Comparison of ENCODE assay signal across 9 cellular contexts in genomic region chr3:195003006-195003892, GRCh38.
DNase-seq lines count a peak whose midpoint lies in the region; ATAC-seq and TF ChIP-seq lines count a peak whose summit lies in the region.
"Had no signal": no experiment of that assay in that cellular context is flagged by ENCODE, and none has a peak within 500 bp of the region (broad histone marks: within the 10 kb centered on the region; RNA-seq: fewer than 3 reads in every experiment).

No MANE protein-coding gene starts in this region.

- no peak for TF ChIP-seq POLR2A in uterus (IDR thresholded peaks at IDR 0.05)

- H3K27ac Mint-ChIP-seq in activated CD4-positive, alpha-beta memory T cell treated with anti-CD3 and anti-CD28 coated beads, Interleukin-2, amount 10 ng/mL, durations not matched to agents 7 days and 5 days, result no peak overlapping the region
- H3K27ac Mint-ChIP-seq in activated CD4-positive, alpha-beta memory T cell treated with anti-CD3 and anti-CD28 coated beads for 36 hours, result no peak overlapping the region
- no peak overlapping the region for H3K27ac Mint-ChIP-seq in activated CD8-positive, alpha-beta T cell treated with anti-CD3 and anti-CD28 coated beads, Interleukin-2, amount 10 ng/mL, durations not matched to agents 7 days and 5 days

- POLR2A ChIA-PET in activated CD4-positive, alpha-beta memory T cell treated with anti-CD3 and anti-CD28 coated beads, Interleukin-2, amount 10 ng/mL, durations not matched to agents 7 days and 5 days (lab: Charles Lee), result interaction anchor here (1.5 kb wide), 1 partner anchor 101 kb away, joined by 3 read pairs; no protein-coding TSS in a partner anchor
- POLR2A ChIA-PET in activated CD4-positive, alpha-beta memory T cell treated with anti-CD3 and anti-CD28 coated beads for 36 hours (lab: Charles Lee), result no interaction called here
- POLR2A ChIA-PET in GM10248 (lab: Yijun Ruan, JAX), result no interaction called here
- POLR2A ChIA-PET in activated CD8-positive, alpha-beta T cell treated with anti-CD3 and anti-CD28 coated beads, Interleukin-2, amount 10 ng/mL, durations not matched to agents 7 days and 5 days (lab: Charles Lee), result no interaction called here

- H3K27me3 ChIP-seq in left lung (no peaks in the 10 kb centered on the region), uterus (no peaks in the 10 kb centered on the region)
- H3K27me3 ChIP-seq: thyroid gland had no signal

- CTCF ChIA-PET in activated CD4-positive, alpha-beta memory T cell treated with anti-CD3 and anti-CD28 coated beads, Interleukin-2, amount 10 ng/mL, durations not matched to agents 7 days and 5 days (lab: Charles Lee), result interaction anchor here (1.0 to 1.7 kb wide), 4 partner anchors 9 to 103 kb away, joined by 3 to 4 read pairs (median 3); no protein-coding TSS in a partner anchor
- CTCF ChIA-PET in activated CD4-positive, alpha-beta memory T cell treated with anti-CD3 and anti-CD28 coated beads for 36 hours (lab: Charles Lee), result interaction anchor here (1.3 kb wide), 1 partner anchor 46 kb away, joined by 5 read pairs; no protein-coding TSS in a partner anchor
- CTCF ChIA-PET in GM10248 (lab: Yijun Ruan, JAX), result interaction anchor here (0.7 to 6.0 kb wide), 11 partner anchors 12 to 320 kb away, joined by 3 to 30 read pairs (median 3); no protein-coding TSS in a partner anchor
- CTCF ChIA-PET in activated CD8-positive, alpha-beta T cell treated with anti-CD3 and anti-CD28 coated beads, Interleukin-2, amount 10 ng/mL, durations not matched to agents 7 days and 5 days (lab: Charles Lee), result interaction anchor here (0.6 to 1.8 kb wide), 5 partner anchors 84 to 434 kb away, joined by 3 to 7 read pairs (median 3); no protein-coding TSS in a partner anchor

- H3K9me3 ChIP-seq in left lung, result no peaks in the 10 kb centered on the region
- no peaks in the 10 kb centered on the region for H3K9me3 ChIP-seq in uterus
- H3K9me3 ChIP-seq: thyroid gland had no signal

- no peaks in the 10 kb centered on the region for H3K4me1 Mint-ChIP-seq in activated CD4-positive, alpha-beta memory T cell treated with anti-CD3 and anti-CD28 coated beads, Interleukin-2, amount 10 ng/mL, durations not matched to agents 7 days and 5 days
- no peaks in the 10 kb centered on the region for H3K4me1 Mint-ChIP-seq in activated CD4-positive, alpha-beta memory T cell treated with anti-CD3 and anti-CD28 coated beads for 36 hours (ENCODE audit: low read depth)
- H3K4me1 Mint-ChIP-seq in activated CD8-positive, alpha-beta T cell treated with anti-CD3 and anti-CD28 coated beads, Interleukin-2, amount 10 ng/mL, durations not matched to agents 7 days and 5 days (ENCODE audit: low read depth), result no peaks in the 10 kb centered on the region

- H3K27ac ChIP-seq in left lung (no peak overlapping the region), uterus (no peak overlapping the region)

- TF ChIP-seq CTCF in left lung (IDR thresholded peaks at IDR 0.05) (no peak), uterus (IDR thresholded peaks at IDR 0.05) (no peak), GM10248 (IDR thresholded peaks at IDR 0.05; ENCODE audit: control extremely low read depth, extremely low read depth, low read depth, missing control alignments) (no peak)

- H3K27me3 Mint-ChIP-seq in activated CD4-positive, alpha-beta memory T cell treated with anti-CD3 and anti-CD28 coated beads, Interleukin-2, amount 10 ng/mL, durations not matched to agents 7 days and 5 days, result peaks cover 23% of the 10 kb centered on the region
- peaks cover 8% of the 10 kb centered on the region for H3K27me3 Mint-ChIP-seq in activated CD4-positive, alpha-beta memory T cell treated with anti-CD3 and anti-CD28 coated beads for 36 hours
- peaks cover 9% of the 10 kb centered on the region for H3K27me3 Mint-ChIP-seq in activated CD8-positive, alpha-beta T cell treated with anti-CD3 and anti-CD28 coated beads, Interleukin-2, amount 10 ng/mL, durations not matched to agents 7 days and 5 days (ENCODE audit: low read depth)

- peak; percentile 62 for ATAC-seq in left lung
- ATAC-seq in activated CD8-positive, alpha-beta T cell treated with anti-CD3 and anti-CD28 coated beads, Interleukin-2, amount 10 ng/mL, durations not matched to agents 7 days and 5 days, result no peak

- H3K4me3 ChIP-seq in left lung, result no peak overlapping the region
- no peak overlapping the region for H3K4me3 ChIP-seq in uterus
- H3K4me3 ChIP-seq: thyroid gland had no signal

- H3K9me3 Mint-ChIP-seq in activated CD4-positive, alpha-beta memory T cell treated with anti-CD3 and anti-CD28 coated beads, Interleukin-2, amount 10 ng/mL, durations not matched to agents 7 days and 5 days, result no peaks in the 10 kb centered on the region
- H3K9me3 Mint-ChIP-seq in activated CD4-positive, alpha-beta memory T cell treated with anti-CD3 and anti-CD28 coated beads for 36 hours, result no peaks in the 10 kb centered on the region
- no peaks in the 10 kb centered on the region for H3K9me3 Mint-ChIP-seq in activated CD8-positive, alpha-beta T cell treated with anti-CD3 and anti-CD28 coated beads, Interleukin-2, amount 10 ng/mL, durations not matched to agents 7 days and 5 days (ENCODE audit: insufficient read depth)

- no peak overlapping the region for H3K4me3 Mint-ChIP-seq in activated CD4-positive, alpha-beta memory T cell treated with anti-CD3 and anti-CD28 coated beads, Interleukin-2, amount 10 ng/mL, durations not matched to agents 7 days and 5 days
- H3K4me3 Mint-ChIP-seq in activated CD4-positive, alpha-beta memory T cell treated with anti-CD3 and anti-CD28 coated beads for 36 hours, result no peak overlapping the region
- H3K4me3 Mint-ChIP-seq in activated CD8-positive, alpha-beta T cell treated with anti-CD3 and anti-CD28 coated beads, Interleukin-2, amount 10 ng/mL, durations not matched to agents 7 days and 5 days, result no peak overlapping the region

- H3K36me3 Mint-ChIP-seq in activated CD4-positive, alpha-beta memory T cell treated with anti-CD3 and anti-CD28 coated beads, Interleukin-2, amount 10 ng/mL, durations not matched to agents 7 days and 5 days (ENCODE audit: low read depth), result no peaks in the 10 kb centered on the region
- no peaks in the 10 kb centered on the region for H3K36me3 Mint-ChIP-seq in activated CD4-positive, alpha-beta memory T cell treated with anti-CD3 and anti-CD28 coated beads for 36 hours
- H3K36me3 Mint-ChIP-seq in activated CD8-positive, alpha-beta T cell treated with anti-CD3 and anti-CD28 coated beads, Interleukin-2, amount 10 ng/mL, durations not matched to agents 7 days and 5 days (ENCODE audit: low read depth), result no peaks in the 10 kb centered on the region

- intact Hi-C loops in activated CD4-positive, alpha-beta memory T cell treated with anti-CD3 and anti-CD28 coated beads for 36 hours (cut with micrococcal nuclease), result no loop called here
- intact Hi-C loops in left lung (cut with DNase I), result no loop called here
- intact Hi-C loops in uterus (cut with DNase I; ENCODE audit: low total_unique reads), result no loop called here

- H3K36me3 ChIP-seq in left lung (no peaks in the 10 kb centered on the region), uterus (no peaks in the 10 kb centered on the region)
- H3K36me3 ChIP-seq: thyroid gland had no signal

- peaks cover 0 to 30% of the 10 kb centered on the region in 2 donors for H3K4me1 ChIP-seq in left lung
- peaks cover 0 to 5% of the 10 kb centered on the region in 2 donors for H3K4me1 ChIP-seq in uterus

- DNase-seq in activated CD4-positive, alpha-beta memory T cell treated with anti-CD3 and anti-CD28 coated beads, Interleukin-2, amount 10 ng/mL, durations not matched to agents 7 days and 5 days, result peak; percentile 5
- no peak for DNase-seq in activated CD4-positive, alpha-beta memory T cell treated with anti-CD3 and anti-CD28 coated beads for 36 hours
- DNase-seq in activated CD8-positive, alpha-beta memory T cell treated with anti-CD3 and anti-CD28 coated beads, Interleukin-2, amount 50 U/mL, for 48 hours, result peak; percentile 41
- DNase-seq in left lung (no peak), uterus (peak; percentile 64 to 77), GM10248 (ENCODE audit: extremely low spot score) (no peak), DMS153 (lab: John Stamatoyannopoulos, UW) (no peak)
- no peak for DNase-seq in activated CD8-positive, alpha-beta T cell treated with anti-CD3 and anti-CD28 coated beads, Interleukin-2, amount 10 ng/mL, durations not matched to agents 7 days and 5 days

Comparison
In these comparisons a context has a peak if more than half of its experiments do, and no peak if none do; other contexts are left out.
1. DNase-seq: peak in activated CD4-positive, alpha-beta memory T cell treated with anti-CD3 and anti-CD28 coated beads, Interleukin-2, amount 10 ng/mL, durations not matched to agents 7 days and 5 days (single experiment), activated CD8-positive, alpha-beta memory T cell treated with anti-CD3 and anti-CD28 coated beads, Interleukin-2, amount 50 U/mL, for 48 hours (single experiment) and uterus (2 of 2); none in activated CD4-positive, alpha-beta memory T cell treated with anti-CD3 and anti-CD28 coated beads for 36 hours (single experiment), left lung (0 of 2), GM10248 (single experiment), DMS153 (single experiment) and activated CD8-positive, alpha-beta T cell treated with anti-CD3 and anti-CD28 coated beads, Interleukin-2, amount 10 ng/mL, durations not matched to agents 7 days and 5 days (single experiment).